1 cellular context compared by ENCODE assay signal in the genomic region with DNA sequence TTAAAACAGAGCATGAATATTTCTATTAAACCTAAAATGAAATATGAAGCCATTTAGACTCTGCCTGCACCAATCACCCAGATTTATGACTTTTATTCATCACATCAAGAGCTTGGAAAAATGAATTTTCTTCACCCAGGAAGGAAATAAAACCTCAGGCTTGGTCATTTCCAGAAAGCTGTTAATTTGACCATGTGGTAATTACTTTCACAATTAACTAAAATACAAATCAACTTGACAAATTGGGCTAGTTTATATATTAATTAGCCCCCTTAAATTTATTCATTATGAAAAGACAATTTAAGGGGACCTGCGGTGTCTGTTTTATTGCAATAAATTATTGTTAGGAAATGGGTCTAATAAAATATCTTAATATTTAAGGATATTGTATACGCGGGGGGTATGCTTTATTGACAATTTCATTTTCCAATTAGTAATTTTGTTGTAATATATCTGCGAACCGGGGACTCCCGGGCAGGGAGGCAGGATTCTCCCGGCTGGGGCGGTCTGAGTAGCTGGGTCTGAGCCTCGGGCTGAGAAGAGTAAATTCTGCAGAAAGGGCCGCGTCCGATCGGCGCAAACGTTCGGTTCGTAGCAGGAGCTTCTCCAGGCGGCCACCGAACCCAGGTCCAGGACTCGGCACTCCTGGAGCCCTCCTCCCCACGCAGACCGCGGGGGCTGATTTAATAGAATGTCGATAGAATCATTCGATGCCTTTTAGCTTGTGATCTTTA.
TF ChIP-seq lines count a peak whose summit lies in the region.

No MANE protein-coding gene starts in this region.

TF ChIP-seq in IMR-90, 13 proteins besides CTCF, POLR2A, EP300 and RAD21 (continued from another document):
- TF ChIP-seq, protein P1, sequence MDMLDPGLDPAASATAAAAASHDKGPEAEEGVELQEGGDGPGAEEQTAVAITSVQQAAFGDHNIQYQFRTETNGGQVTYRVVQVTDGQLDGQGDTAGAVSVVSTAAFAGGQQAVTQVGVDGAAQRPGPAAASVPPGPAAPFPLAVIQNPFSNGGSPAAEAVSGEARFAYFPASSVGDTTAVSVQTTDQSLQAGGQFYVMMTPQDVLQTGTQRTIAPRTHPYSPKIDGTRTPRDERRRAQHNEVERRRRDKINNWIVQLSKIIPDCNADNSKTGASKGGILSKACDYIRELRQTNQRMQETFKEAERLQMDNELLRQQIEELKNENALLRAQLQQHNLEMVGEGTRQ (IDR thresholded peaks at IDR 0.05; ENCODE audit: low read depth, low read length) = no peak
- no peak for TF ChIP-seq MAFK (IDR thresholded peaks at IDR 0.05; ENCODE audit: low read depth, low read length)
- TF ChIP-seq CEBPB (IDR thresholded peaks at IDR 0.05; ENCODE audit: low read depth, low read length) = no peak
- no peak for TF ChIP-seq RFX5 (IDR thresholded peaks at IDR 0.05; ENCODE audit: low read depth, low read length)
- no peak for TF ChIP-seq BHLHE40 (IDR thresholded peaks at IDR 0.05; ENCODE audit: low read depth, low read length)
